ENCODE assay signal across 14 cellular contexts in genomic region chr3:139135657-139136056, GRCh38.
A peak's percentile ranks its signal among the peaks of the same experiment; 100 is the strongest.
DNase-seq lines count a peak whose midpoint lies in the region; ATAC-seq and TF ChIP-seq lines count a peak whose summit lies in the region.
"Had no signal": no experiment of that assay in that cellular context is flagged by ENCODE, and none has a peak within 500 bp of the region (broad histone marks: within the 10 kb centered on the region; RNA-seq: fewer than 3 reads in every experiment).

No MANE protein-coding gene starts in this region.

- peaks cover 0 to 3% (median 0%) of the 10 kb centered on the region in 5 donors for H3K9me3 Mint-ChIP-seq in CD8-positive, alpha-beta memory T cell
- H3K9me3 Mint-ChIP-seq: CD4-positive, CD25-positive, alpha-beta regulatory T cell had no signal

- no peaks in the 10 kb centered on the region for H3K36me3 Mint-ChIP-seq in CD8-positive, alpha-beta memory T cell
- H3K36me3 Mint-ChIP-seq: CD4-positive, CD25-positive, alpha-beta regulatory T cell had no signal

- H3K36me3 ChIP-seq in WERI-Rb-1 (no peaks in the 10 kb centered on the region), esophagus muscularis mucosa (no peaks in the 10 kb centered on the region)
- no peaks in the 10 kb centered on the region for H3K36me3 ChIP-seq in CD8-positive, alpha-beta memory T cell (ENCODE audit: insufficient read depth, low read length)
- H3K36me3 ChIP-seq: BE2C, HAP-1 had no signal

- peaks cover 0 to 2% of the 10 kb centered on the region in 2 donors for H3K27me3 Mint-ChIP-seq in CD8-positive, alpha-beta memory T cell
- H3K27me3 Mint-ChIP-seq: CD4-positive, CD25-positive, alpha-beta regulatory T cell had no signal

- POLR2A ChIA-PET in CD8-positive, alpha-beta memory T cell (lab: Charles Lee): no interaction called here

- CTCF ChIA-PET in CD8-positive, alpha-beta memory T cell (lab: Charles Lee): no interaction called here

- no peaks in the 10 kb centered on the region for H3K27me3 ChIP-seq in right cardiac atrium (ENCODE audit: control insufficient read depth, insufficient read depth)
- H3K27me3 ChIP-seq in WERI-Rb-1 (ENCODE audit: insufficient read depth, low read depth, severe bottlenecking): no peaks in the 10 kb centered on the region
- H3K27me3 ChIP-seq in esophagus muscularis mucosa: no peaks in the 10 kb centered on the region
- no peaks in the 10 kb centered on the region for H3K27me3 ChIP-seq in CD8-positive, alpha-beta memory T cell (ENCODE audit: insufficient read depth, low read length, poor library complexity, severe bottlenecking)
- H3K27me3 ChIP-seq: BE2C had no signal

- no peak for TF ChIP-seq EP300 in esophagus muscularis mucosa (IDR thresholded peaks at IDR 0.05)

- no peak overlapping the region for H3K27ac Mint-ChIP-seq in CD8-positive, alpha-beta memory T cell
- H3K27ac Mint-ChIP-seq: CD4-positive, CD25-positive, alpha-beta regulatory T cell had no signal

- no peak overlapping the region for H3K4me3 Mint-ChIP-seq in CD8-positive, alpha-beta memory T cell
- H3K4me3 Mint-ChIP-seq: CD4-positive, CD25-positive, alpha-beta regulatory T cell had no signal

- TF ChIP-seq CTCF in WERI-Rb-1 (IDR thresholded peaks at IDR 0.05; ENCODE audit: low read depth, low read length) (no peak), esophagus muscularis mucosa (IDR thresholded peaks at IDR 0.05) (no peak)

- H3K4me1 Mint-ChIP-seq in CD8-positive, alpha-beta memory T cell: no peaks in the 10 kb centered on the region
- H3K4me1 Mint-ChIP-seq: CD4-positive, CD25-positive, alpha-beta regulatory T cell had no signal

- TF ChIP-seq POLR2A in esophagus muscularis mucosa (IDR thresholded peaks at IDR 0.05; ENCODE audit: low read depth): no peak

- H3K4me1 ChIP-seq in right cardiac atrium (ENCODE audit: control insufficient read depth, insufficient read depth, low read length) (no peaks in the 10 kb centered on the region), esophagus muscularis mucosa (no peaks in the 10 kb centered on the region)
- H3K4me1 ChIP-seq in CD8-positive, alpha-beta memory T cell (ENCODE audit: insufficient read depth, low read length): no peaks in the 10 kb centered on the region
- H3K4me1 ChIP-seq: BE2C, Caco-2, HAP-1 had no signal

- no peaks in the 10 kb centered on the region for H3K9me3 ChIP-seq in right cardiac atrium (ENCODE audit: control insufficient read depth, low read length)
- H3K9me3 ChIP-seq in WERI-Rb-1 (ENCODE audit: severe bottlenecking): no peaks in the 10 kb centered on the region
- H3K9me3 ChIP-seq in esophagus muscularis mucosa: no peaks in the 10 kb centered on the region
- no peaks in the 10 kb centered on the region for H3K9me3 ChIP-seq in CD8-positive, alpha-beta memory T cell (ENCODE audit: low read length)
- H3K9me3 ChIP-seq: BE2C, Caco-2, HAP-1 had no signal

- intact Hi-C loops in cardiac septum (cut with DNase I) (no loop called here), right cardiac atrium (cut with DNase I) (no loop called here), esophagus muscularis mucosa (cut with DNase I) (no loop called here)

- H3K27ac ChIP-seq in right cardiac atrium (ENCODE audit: low read length) (no peak overlapping the region), WERI-Rb-1 (peak overlapping the region; percentile 84), esophagus muscularis mucosa (replicated peaks in 1 of 4) (no peak overlapping the region)
- no peak overlapping the region for H3K27ac ChIP-seq in CD8-positive, alpha-beta memory T cell (ENCODE audit: low read depth, low read length)
- H3K27ac ChIP-seq: GM23248 had no signal

- no peak overlapping the region for H3K4me3 ChIP-seq in right cardiac atrium (ENCODE audit: low read length)
- no peak overlapping the region for H3K4me3 ChIP-seq in WERI-Rb-1 (ENCODE audit: low read depth, low read length)
- no peak overlapping the region for H3K4me3 ChIP-seq in esophagus muscularis mucosa
- no peak overlapping the region for H3K4me3 ChIP-seq in CD8-positive, alpha-beta memory T cell (ENCODE audit: low read length)
- H3K4me3 ChIP-seq: GM23248, HAP-1 had no signal

- no peak for ATAC-seq in right cardiac atrium
- no peak for ATAC-seq in HG02642 (IDR thresholded peaks at IDR 0.05; ENCODE audit: poor library complexity, unreplicated experiment)

- DNase-seq in cardiac septum (ENCODE audit: low spot score) (peak; percentile 12), right cardiac atrium (no peak), WERI-Rb-1 (no peak), esophagus muscularis mucosa (ENCODE audit: extremely low spot score) (peak; percentile 62)
- DNase-seq in CD8-positive, alpha-beta memory T cell: no peak
- DNase-seq: ACHN; BE2C; C1 segment of cervical spinal cord; Caco-2; CD4-positive, CD25-positive, alpha-beta regulatory T cell; GM23248; IMR-90 had no signal

Comparison
In these comparisons a context has a peak if more than half of its experiments do, and no peak if none do; other contexts are left out.
1. DNase-seq: peak in cardiac septum (single experiment) and esophagus muscularis mucosa (single experiment); none in right cardiac atrium (0 of 3), WERI-Rb-1 (single experiment) and CD8-positive, alpha-beta memory T cell (0 of 5).